Comparison of ENCODE assay signal across 6 cellular contexts in genomic region chr6:51200676-51201075, GRCh38.
"Had no signal": no experiment of that assay in that cellular context is flagged by ENCODE, and none has a peak within 500 bp of the region (broad histone marks: within the 10 kb centered on the region; RNA-seq: fewer than 3 reads in every experiment).

No MANE protein-coding gene starts in this region.

- H3K36me3 Mint-ChIP-seq: IgD-negative memory B cell had no signal

- ATAC-seq: GM23338, HepG2 had no signal

- H3K27me3 Mint-ChIP-seq: IgD-negative memory B cell had no signal

- H3K9me3 Mint-ChIP-seq: GM23338, H9, IgD-negative memory B cell had no signal

- DNase-seq: H9, HCEC 1CT had no signal

- H3K4me3 Mint-ChIP-seq: GM23338, H9, IgD-negative memory B cell had no signal

- H3K4me3 ChIP-seq: GM23338 had no signal

- H3K4me1 Mint-ChIP-seq: GM23338, H9, IgD-negative memory B cell had no signal

- H3K27ac ChIP-seq: HL-60 had no signal

- H3K27ac Mint-ChIP-seq: GM23338, H9, IgD-negative memory B cell had no signal
